Comparison of ENCODE assay signal across 8 cellular contexts in the genomic region with DNA sequence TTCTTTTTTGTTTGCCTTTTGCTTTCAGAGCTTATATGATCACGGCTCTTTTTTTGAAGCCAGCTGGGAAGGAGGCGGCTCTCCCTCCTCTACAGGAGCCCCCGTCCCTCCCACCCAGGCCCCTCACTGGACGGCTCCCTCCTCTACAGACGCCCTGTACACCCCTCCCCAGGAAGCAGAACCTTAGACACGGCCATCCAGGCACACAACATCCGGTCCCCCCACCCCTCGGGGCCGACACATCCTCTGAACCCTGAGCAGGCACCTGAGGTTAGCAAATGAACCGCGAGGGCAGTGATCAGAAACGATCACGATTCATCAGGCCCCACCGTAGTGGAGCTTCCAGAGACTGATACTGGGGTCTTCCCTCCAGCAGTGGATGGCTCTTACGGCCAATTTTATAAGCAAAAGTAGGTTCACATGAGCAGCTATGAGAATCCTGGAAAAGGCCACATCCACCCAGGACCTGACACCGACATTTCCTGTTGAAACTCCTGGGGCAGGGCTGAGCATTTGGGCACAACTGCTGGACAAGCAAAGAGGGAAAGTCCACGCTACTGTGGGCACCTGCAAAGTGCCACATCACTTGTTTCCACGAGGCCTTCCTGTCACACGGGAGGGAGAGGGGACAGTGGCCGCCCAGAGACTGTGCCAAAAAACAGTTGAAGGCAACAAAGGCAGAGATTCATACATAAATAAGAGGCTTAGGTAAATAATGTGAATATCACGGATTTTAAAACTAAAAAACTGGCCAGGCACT.
A peak's percentile ranks its signal among the peaks of the same experiment; 100 is the strongest.
DNase-seq lines count a peak whose midpoint lies in the region; ATAC-seq, FAIRE-seq and TF ChIP-seq lines count a peak whose summit lies in the region.

No MANE protein-coding gene starts in this region.

- H3K4me1 Mint-ChIP-seq in CD8-positive, alpha-beta T cell (ENCODE audit: low read depth), result peaks cover 88% of the 10 kb centered on the region
- H3K4me1 Mint-ChIP-seq in H9 (peaks cover 17 to 22% of the 10 kb centered on the region in 2 experiments; a peak in 3 of 4 replicates), T-helper 17 cell (peaks cover 61% of the 10 kb centered on the region)
- peaks cover 57 to 87% of the 10 kb centered on the region in 2 donors for H3K4me1 Mint-ChIP-seq in stimulated activated naive B cell treated with anti-CD40 and anti-IgM and Interleukin-4, amounts not matched to agents 10 μg/mL and 1 μg/mL and 100 μg/mL, for 72 hours

- no peak overlapping the region for H4K5ac ChIP-seq in H9 (ENCODE audit: insufficient read length, low read depth, low read length)

- H2BK15ac ChIP-seq in H9 (ENCODE audit: low read depth, low read length), result no peak overlapping the region

- H3K4ac ChIP-seq in H9 (ENCODE audit: low read depth, low read length), result no peak overlapping the region

- H3K79me1 ChIP-seq in H9 (ENCODE audit: insufficient read depth, low read depth, low read length, poor library complexity, severe bottlenecking), result no peaks in the 10 kb centered on the region

- H3K36me3 Mint-ChIP-seq in CD8-positive, alpha-beta T cell, result peaks cover 65% of the 10 kb centered on the region
- peaks cover 0 to 3% (median 2%) of the 10 kb centered on the region in 3 experiments; a peak in 4 of 7 replicates for H3K36me3 Mint-ChIP-seq in H9 (ENCODE audit: insufficient read depth in 1 of 3, low read depth in 3 of 3)
- peaks cover 4% of the 10 kb centered on the region for H3K36me3 Mint-ChIP-seq in T-helper 17 cell (ENCODE audit: low read depth)
- H3K36me3 Mint-ChIP-seq in stimulated activated naive B cell treated with anti-CD40 and anti-IgM and Interleukin-4, amounts not matched to agents 10 μg/mL and 1 μg/mL and 100 μg/mL, for 72 hours, result peaks cover 63% of the 10 kb centered on the region in 2 donors

- CTCF ChIA-PET in CD8-positive, alpha-beta T cell (lab: Charles Lee), result interaction anchor here (0.9 to 2.9 kb wide), 2 partner anchors 10 to 129 kb away, joined by 3 to 19 read pairs; no protein-coding TSS in a partner anchor
- CTCF ChIA-PET in K562 (lab: Yijun Ruan, JAX; ENCODE audit: low intra/inter-chr PET ratio), result no interaction called here
- CTCF ChIA-PET in mammary epithelial cell (lab: Charles Lee; ENCODE audit: low non-redundant PET), result no interaction called here

- no peak overlapping the region for H3K4me2 ChIP-seq in H9 (ENCODE audit: insufficient read depth, insufficient read length, low read length)
- H3K4me2 ChIP-seq in K562 (ENCODE audit: insufficient read depth, low read length), result no peak overlapping the region
- H3K4me2 ChIP-seq in mammary epithelial cell (ENCODE audit: insufficient read depth, low read depth, low read length), result no peak overlapping the region

- ATAC-seq in CD8-positive, alpha-beta T cell, result peak; percentile 65
- ATAC-seq in T-helper 17 cell (peak; percentile 76), K562 (no peak)
- ATAC-seq in stimulated activated naive B cell treated with anti-CD40 and anti-IgM and Interleukin-4, amounts not matched to agents 10 μg/mL and 1 μg/mL and 100 μg/mL, for 72 hours (replicated peaks), result peak; percentile 66 to 73

- H3K9me1 ChIP-seq in K562 (ENCODE audit: control insufficient read depth, insufficient read depth, low read length), result no peaks in the 10 kb centered on the region

- no peak overlapping the region for H2BK20ac ChIP-seq in H9 (ENCODE audit: low read depth, low read length, poor library complexity, severe bottlenecking)

- H3K27ac ChIP-seq in CD8-positive, alpha-beta T cell (ENCODE audit: low read depth, low read length), result peak overlapping the region; percentile 52
- no peak overlapping the region for H3K27ac ChIP-seq in H9 (ENCODE audit: insufficient read length, low read depth, low read length)
- no peak overlapping the region for H3K27ac ChIP-seq in K562 (ENCODE audit: extremely low read depth, low read depth, low read length)
- H3K27ac ChIP-seq in mammary epithelial cell (ENCODE audit: insufficient read depth, low read depth, low read length), result no peak overlapping the region

- H2AFZ ChIP-seq in H9 (ENCODE audit: low read length) (no peak overlapping the region), K562 (ENCODE audit: low read depth, low read length) (no peak overlapping the region), mammary epithelial cell (ENCODE audit: low read depth, low read length) (no peak overlapping the region)

- H3K14ac ChIP-seq in H9 (ENCODE audit: insufficient read depth, low read length), result no peak overlapping the region; the same call in 1 of the 2 replicates

- peak overlapping the region; percentile 81 for H3K4me3 Mint-ChIP-seq in CD8-positive, alpha-beta T cell
- H3K4me3 Mint-ChIP-seq in H9 (no peak overlapping the region), T-helper 17 cell (peak overlapping the region; percentile 89)
- peak overlapping the region; percentile 65 to 80 for H3K4me3 Mint-ChIP-seq in stimulated activated naive B cell treated with anti-CD40 and anti-IgM and Interleukin-4, amounts not matched to agents 10 μg/mL and 1 μg/mL and 100 μg/mL, for 72 hours

- no peak overlapping the region for H2AK5ac ChIP-seq in H9 (ENCODE audit: insufficient read length, low read length)

- no peak for TF ChIP-seq POLR2A in K562 (conservative IDR thresholded peaks at IDR 0.05)

- no peak overlapping the region for H3T11ph ChIP-seq in H9 (ENCODE audit: low read length)

- no peak overlapping the region for H3K9ac ChIP-seq in H9 (ENCODE audit: extremely low read depth, insufficient read length, low read length)
- no peak overlapping the region for H3K9ac ChIP-seq in K562 (ENCODE audit: insufficient read depth in 1 of 2, low read depth in 2 of 2, low read length in 2 of 2)
- H3K9ac ChIP-seq in mammary epithelial cell (ENCODE audit: insufficient read depth, low read length), result no peak overlapping the region

- H3K27ac Mint-ChIP-seq in CD8-positive, alpha-beta T cell, result peak overlapping the region; percentile 98
- H3K27ac Mint-ChIP-seq in H9 (peak overlapping the region; percentile 22 to 86 (median 77); a peak in 3 of 7 replicates), T-helper 17 cell (peak overlapping the region; percentile 97)
- H3K27ac Mint-ChIP-seq in stimulated activated naive B cell treated with anti-CD40 and anti-IgM and Interleukin-4, amounts not matched to agents 10 μg/mL and 1 μg/mL and 100 μg/mL, for 72 hours, result peak overlapping the region; percentile 91

- H2BK12ac ChIP-seq in H9 (ENCODE audit: insufficient read length, low read depth, low read length), result no peak overlapping the region

- TF ChIP-seq EP300 in K562 (IDR thresholded peaks at IDR 0.05; ENCODE audit: low read length), result no peak

- no peaks in the 10 kb centered on the region for H3K9me3 Mint-ChIP-seq in CD8-positive, alpha-beta T cell
- H3K9me3 Mint-ChIP-seq in H9, result peaks cover 0 to 4% of the 10 kb centered on the region in 2 experiments; a peak in 2 of 5 replicates
- peaks cover 3 to 4% of the 10 kb centered on the region in 2 donors for H3K9me3 Mint-ChIP-seq in stimulated activated naive B cell treated with anti-CD40 and anti-IgM and Interleukin-4, amounts not matched to agents 10 μg/mL and 1 μg/mL and 100 μg/mL, for 72 hours

- H3K27me3 ChIP-seq in CD8-positive, alpha-beta T cell (ENCODE audit: insufficient read depth, low read length), result no peaks in the 10 kb centered on the region
- H3K27me3 ChIP-seq in H9 (ENCODE audit: insufficient read depth, low read length) (no peaks in the 10 kb centered on the region), K562 (ENCODE audit: control insufficient read depth in 2 of 2, insufficient read depth in 2 of 2, low read length in 2 of 2) (peaks cover 0 to 29% of the 10 kb centered on the region in 2 experiments; a peak in 2 of 5 replicates), mammary epithelial cell (ENCODE audit: insufficient read depth, low read length) (no peaks in the 10 kb centered on the region)

- H3K18ac ChIP-seq in H9 (ENCODE audit: insufficient read length, low read depth, low read length), result no peak overlapping the region

- H3K27me3 Mint-ChIP-seq in CD8-positive, alpha-beta T cell (ENCODE audit: low read depth), result no peaks in the 10 kb centered on the region
- H3K27me3 Mint-ChIP-seq in H9 (ENCODE audit: low read depth) (no peaks in the 10 kb centered on the region), T-helper 17 cell (no peaks in the 10 kb centered on the region)
- H3K27me3 Mint-ChIP-seq in stimulated activated naive B cell treated with anti-CD40 and anti-IgM and Interleukin-4, amounts not matched to agents 10 μg/mL and 1 μg/mL and 100 μg/mL, for 72 hours, result no peaks in the 10 kb centered on the region

- peak overlapping the region; percentile 36 for H3K4me3 ChIP-seq in CD8-positive, alpha-beta T cell (ENCODE audit: low read depth, low read length)
- H3K4me3 ChIP-seq in K562 (no peak overlapping the region), mammary epithelial cell (replicated peaks in 1 of 3; ENCODE audit: insufficient read depth in 1 of 3, low read depth in 2 of 3, low read length in 3 of 3) (no peak overlapping the region)

- no peaks in the 10 kb centered on the region for H3K9me3 ChIP-seq in CD8-positive, alpha-beta T cell (ENCODE audit: low read length)
- H3K9me3 ChIP-seq in H9 (ENCODE audit: control insufficient read depth, low read depth, low read length) (no peaks in the 10 kb centered on the region), T-helper 17 cell (ENCODE audit: control insufficient read depth, low read length, poor library complexity, severe bottlenecking) (no peaks in the 10 kb centered on the region), K562 (replicated peaks; ENCODE audit: control insufficient read depth, insufficient read depth, low read depth, low read length) (no peaks in the 10 kb centered on the region), mammary epithelial cell (replicated peaks; ENCODE audit: insufficient read depth, low read length) (no peaks in the 10 kb centered on the region)

- in situ Hi-C loops in K562 (cut with MboI), result no loop called here
- in situ Hi-C loops in mammary epithelial cell (cut with MboI; ENCODE audit: low sequenced_read_pairs in 2 of 2), result no loop called here

- DNase-seq in CD8-positive, alpha-beta T cell, result peak; percentile 45 to 85 (median 69)
- DNase-seq in H9 (no peak), T-helper 17 cell (peak; percentile 43 to 54 (median 46)), K562 (ENCODE audit: extremely low read depth in 1 of 4, low spot score in 3 of 4) (no peak), NCI-H345 treated with DMSO at 0.1 percent for 48 hours (lab: John Stamatoyannopoulos, UW; ENCODE audit: unreplicated experiment) (no peak), mammary epithelial cell (no peak), iPS-NIHi11 (ENCODE audit: low spot score) (no peak)
- DNase-seq in stimulated activated naive B cell treated with anti-CD40 and anti-IgM and Interleukin-4, amounts not matched to agents 10 μg/mL and 1 μg/mL and 100 μg/mL, for 72 hours, result peak; percentile 44

- H4K8ac ChIP-seq in H9 (replicated peaks; ENCODE audit: insufficient read length, low read depth, low read length), result no peak overlapping the region

- no peaks in the 10 kb centered on the region for H4K20me1 ChIP-seq in H9 (ENCODE audit: control insufficient read depth, insufficient read depth, insufficient read length)
- no peaks in the 10 kb centered on the region for H4K20me1 ChIP-seq in K562 (replicated peaks; ENCODE audit: control insufficient read depth, insufficient read depth, low read length)
- no peaks in the 10 kb centered on the region for H4K20me1 ChIP-seq in mammary epithelial cell (ENCODE audit: insufficient read depth, low read length)

- no peak overlapping the region for H2BK5ac ChIP-seq in H9 (ENCODE audit: insufficient read length, low read length)

- dilution Hi-C loops in mammary epithelial cell (cut with HindIII; ENCODE audit: low sequenced_read_pairs), result no loop called here

- H3K56ac ChIP-seq in H9 (ENCODE audit: insufficient read length, low read depth, low read length), result no peak overlapping the region

- TF ChIP-seq CTCF in CD8-positive, alpha-beta T cell (IDR thresholded peaks at IDR 0.05), result no peak
- TF ChIP-seq CTCF in H9 (conservative IDR thresholded peaks at IDR 0.05) (no peak), K562 (IDR thresholded peaks at IDR 0.05 in 2 of 3, conservative IDR thresholded peaks at IDR 0.05 in 1 of 3; ENCODE audit: insufficient read depth in 2 of 3, low read depth in 1 of 3, low read length in 3 of 3) (no peak), mammary epithelial cell (conservative IDR thresholded peaks at IDR 0.05 in 1 of 2, IDR thresholded peaks at IDR 0.05 in 1 of 2; ENCODE audit: extremely low read depth in 1 of 2, insufficient read depth in 1 of 2, low read depth in 1 of 2, low read length in 2 of 2) (no peak)

- peaks cover 70% of the 10 kb centered on the region for H3K4me1 ChIP-seq in CD8-positive, alpha-beta T cell (ENCODE audit: insufficient read depth, low read length)
- H3K4me1 ChIP-seq in H9 (ENCODE audit: insufficient read depth, low read length) (no peaks in the 10 kb centered on the region; the same call in 1 of the 2 replicates), K562 (replicated peaks in 1 of 2; ENCODE audit: control insufficient read depth in 2 of 2, insufficient read depth in 2 of 2, low read length in 2 of 2) (no peaks in the 10 kb centered on the region), mammary epithelial cell (ENCODE audit: insufficient read depth, low read length) (no peaks in the 10 kb centered on the region)

- no peak overlapping the region for H3K23ac ChIP-seq in H9 (ENCODE audit: insufficient read length, low read depth, low read length)

- H4K91ac ChIP-seq in H9 (ENCODE audit: insufficient read length, low read depth, low read length), result no peak overlapping the region

- WGBS in H9 (ENCODE audit: extremely low coverage, insufficient read length, low lambda C conversion rate), result no CpG with 5 or more reads among the region's 21 CpGs
- WGBS in K562 (ENCODE audit: insufficient coverage, low coverage, missing lambda C conversion rate), result 6% methylated on average over 10 of the region's 21 CpGs
- 75% methylated on average over 14 of the region's 21 CpGs for WGBS in mammary epithelial cell (ENCODE audit: low coverage, missing lambda C conversion rate)

- H2BK120ac ChIP-seq in H9 (ENCODE audit: low read depth, low read length, poor library complexity, severe bottlenecking), result no peak overlapping the region

- FAIRE-seq in K562 (lab: Jason Lieb, UNC), result no peak

- POLR2A ChIA-PET in CD8-positive, alpha-beta T cell (lab: Charles Lee), result interaction anchor here (1.0 to 2.4 kb wide), 4 partner anchors 10 to 29 kb away, joined by 3 to 8 read pairs (median 4); no protein-coding TSS in a partner anchor
- POLR2A ChIA-PET in K562 (lab: Yijun Ruan, JAX), result no interaction called here

- peaks cover 5% of the 10 kb centered on the region; the same call in 1 of the 2 replicates for H3K79me2 ChIP-seq in H9 (ENCODE audit: insufficient read depth, low read length)
- no peaks in the 10 kb centered on the region for H3K79me2 ChIP-seq in K562 (ENCODE audit: control insufficient read depth, insufficient read depth, low read length)
- H3K79me2 ChIP-seq in mammary epithelial cell (ENCODE audit: insufficient read depth, low read length), result no peaks in the 10 kb centered on the region

- H3K23me2 ChIP-seq in H9 (ENCODE audit: insufficient read length, low read depth, low read length, poor library complexity, severe bottlenecking), result no peaks in the 10 kb centered on the region

- no TSS peak for BruUV-seq in K562 (replicated peaks; lab: Mats Ljungman, UMichigan)
- BruUV-seq in mammary epithelial cell (replicated peaks; lab: Mats Ljungman, UMichigan), result no TSS peak

- intact Hi-C loops in CD8-positive, alpha-beta T cell (cut with DNase I, micrococcal nuclease), result loop anchor here in 1 of 2 experiments (1.0 to 5.0 kb wide), 2 partner anchors 10 to 87 kb away; no protein-coding TSS in a partner anchor
- intact Hi-C loops in K562 (cut with micrococcal nuclease) (no loop called here), mammary epithelial cell (cut with micrococcal nuclease) (no loop called here)

- no peak for TF ChIP-seq RAD21 in K562 (CRISPR knock-in tag; conservative IDR thresholded peaks at IDR 0.05 in 1 of 2, IDR thresholded peaks at IDR 0.05 in 1 of 2)

- peaks cover 29% of the 10 kb centered on the region for H3K36me3 ChIP-seq in CD8-positive, alpha-beta T cell (ENCODE audit: insufficient read depth, low read length)
- H3K36me3 ChIP-seq in K562 (ENCODE audit: control insufficient read depth, insufficient read depth, low read length) (no peaks in the 10 kb centered on the region), mammary epithelial cell (ENCODE audit: insufficient read depth, low read length) (no peaks in the 10 kb centered on the region)

Comparison
In these comparisons a context has a peak if more than half of its experiments do, and no peak if none do; other contexts are left out.
1. DNase-seq: peak in CD8-positive, alpha-beta T cell (7 of 7), T-helper 17 cell (3 of 3) and stimulated activated naive B cell treated with anti-CD40 and anti-IgM and Interleukin-4, amounts not matched to agents 10 μg/mL and 1 μg/mL and 100 μg/mL, for 72 hours (single experiment); none in H9 (single experiment), K562 (0 of 4), NCI-H345 treated with DMSO at 0.1 percent for 48 hours (single experiment), mammary epithelial cell (single experiment) and iPS-NIHi11 (single experiment).
2. H3K4me3 Mint-ChIP-seq: peak in CD8-positive, alpha-beta T cell (single experiment), T-helper 17 cell (single experiment) and stimulated activated naive B cell treated with anti-CD40 and anti-IgM and Interleukin-4, amounts not matched to agents 10 μg/mL and 1 μg/mL and 100 μg/mL, for 72 hours (2 of 2); none in H9 (0 of 2).
3. Peak in every context shown above with its lines, with median percentiles within 50 percentile points of each other: H3K27ac Mint-ChIP-seq.